ENCODE assay signal across 36 cellular contexts in genomic region chr2:181643158-181643557, GRCh38. TPM values are rescaled to one million over a fixed set of nuclear protein-coding genes. Genes with fewer than 3 reads are reported as not detected.
"Had no signal": no experiment of that assay in that cellular context is flagged by ENCODE, and none has a peak within 500 bp of the region (broad histone marks: within the 10 kb centered on the region; RNA-seq: fewer than 3 reads in every experiment).

No MANE protein-coding gene starts in this region.

- H3K36me3 Mint-ChIP-seq: activated CD8-positive, alpha-beta memory T cell treated with anti-CD3 and anti-CD28 coated beads, Interleukin-2, amount 10 ng/mL, durations not matched to agents 7 days and 5 days; activated naive CD8-positive, alpha-beta T cell treated with anti-CD3 and anti-CD28 coated beads for 36 hours had no signal

- H3K27ac ChIP-seq: brain microvascular endothelial cell, Peyer's patch, SJSA1, VCaP had no signal

- H3K27me3 ChIP-seq: Peyer's patch, SJSA1 had no signal

- H3K4me3 Mint-ChIP-seq: activated CD4-positive, alpha-beta memory T cell treated with anti-CD3 and anti-CD28 coated beads, Interleukin-2, amount 10 ng/mL, durations not matched to agents 7 days and 5 days; activated CD8-positive, alpha-beta memory T cell treated with anti-CD3 and anti-CD28 coated beads, Interleukin-2, amount 10 ng/mL, durations not matched to agents 7 days and 5 days; activated naive CD8-positive, alpha-beta T cell treated with anti-CD3 and anti-CD28 coated beads for 36 hours; activated T-cell treated with anti-CD3 and anti-CD28 coated beads, Interleukin-2, amount 50 U/mL, for 72 hours; activated T-helper 17 cell treated with anti-CD3 and anti-CD28 coated beads, Interleukin-2, amount 50 U/mL, for 72 hours had no signal

- DNase-seq: activated CD4-positive, alpha-beta memory T cell treated with anti-CD3 and anti-CD28 coated beads, Interleukin-2, amount 10 ng/mL, durations not matched to agents 7 days and 5 days; activated CD4-positive, alpha-beta T cell treated with anti-CD3 and anti-CD28 coated beads for 1 hour; activated CD4-positive, alpha-beta T cell treated with anti-CD3 and anti-CD28 coated beads for 48 hours; activated CD4-positive, CD25-positive, alpha-beta regulatory T cell; activated CD8-positive, alpha-beta memory T cell treated with anti-CD3 and anti-CD28 coated beads for 24 hours; activated CD8-positive, alpha-beta memory T cell treated with anti-CD3 and anti-CD28 coated beads, Interleukin-2, amount 10 ng/mL, durations not matched to agents 7 days and 5 days; activated CD8-positive, alpha-beta memory T cell treated with anti-CD3 and anti-CD28 coated beads, Interleukin-2, amount 50 U/mL, for 48 hours; activated effector memory CD4-positive, alpha-beta T cell treated with anti-CD3 and anti-CD28 coated beads, Interleukin-2, amount 50 U/mL, for 16 hours; activated naive CD4-positive, alpha-beta T cell; activated naive CD4-positive, alpha-beta T cell treated with anti-CD3 and anti-CD28 coated beads, Interleukin-2, amount 50 U/mL, for 16 hours; activated naive CD8-positive, alpha-beta T cell treated with anti-CD3 and anti-CD28 coated beads for 36 hours; activated T-cell treated with anti-CD3 and anti-CD28 coated beads, Interleukin-2, amount 50 U/mL, for 72 hours; amniotic stem cell; aorta; brain microvascular endothelial cell; central memory CD4-positive, alpha-beta T cell; NCI-H1105 treated with DMSO at 0.1 percent for 48 hours; NCI-H1436; NCI-H1694; NCI-H1930; NCI-H345; NCI-H526 treated with DMSO at 0.1 percent for 48 hours; NK-92 treated with Interleukin-12 subunit alpha and Interleukin-12 subunit beta, amount 100 ng/mL, for 24 hours; PC-3; Peyer's patch; RPMI8226; SHP77 treated with DMSO at 0.1 percent for 48 hours; SW 1271; T-helper 1 cell; T-helper 2 cell; T-helper 9 cell had no signal

- H3K4me1 ChIP-seq: Peyer's patch, SJSA1 had no signal

- H3K36me3 ChIP-seq: brain microvascular endothelial cell, Peyer's patch, SJSA1 had no signal

- H3K4me3 ChIP-seq: Peyer's patch, SJSA1 had no signal

- H3K9me3 ChIP-seq: Peyer's patch, SJSA1 had no signal

- H3K4me1 Mint-ChIP-seq: activated CD4-positive, alpha-beta memory T cell treated with anti-CD3 and anti-CD28 coated beads, Interleukin-2, amount 10 ng/mL, durations not matched to agents 7 days and 5 days; activated CD8-positive, alpha-beta memory T cell treated with anti-CD3 and anti-CD28 coated beads, Interleukin-2, amount 10 ng/mL, durations not matched to agents 7 days and 5 days; activated naive CD8-positive, alpha-beta T cell treated with anti-CD3 and anti-CD28 coated beads for 36 hours; activated T-helper 17 cell treated with anti-CD3 and anti-CD28 coated beads, Interleukin-2, amount 50 U/mL, for 72 hours had no signal

- H3K9me3 Mint-ChIP-seq: activated CD4-positive, alpha-beta memory T cell treated with anti-CD3 and anti-CD28 coated beads, Interleukin-2, amount 10 ng/mL, durations not matched to agents 7 days and 5 days; activated naive CD8-positive, alpha-beta T cell treated with anti-CD3 and anti-CD28 coated beads for 36 hours; activated T-cell treated with anti-CD3 and anti-CD28 coated beads, Interleukin-2, amount 50 U/mL, for 72 hours; activated T-helper 17 cell treated with anti-CD3 and anti-CD28 coated beads, Interleukin-2, amount 50 U/mL, for 72 hours had no signal

- H3K27ac Mint-ChIP-seq: activated CD4-positive, alpha-beta memory T cell treated with anti-CD3 and anti-CD28 coated beads, Interleukin-2, amount 10 ng/mL, durations not matched to agents 7 days and 5 days; activated CD8-positive, alpha-beta memory T cell treated with anti-CD3 and anti-CD28 coated beads, Interleukin-2, amount 10 ng/mL, durations not matched to agents 7 days and 5 days; activated naive CD8-positive, alpha-beta T cell treated with anti-CD3 and anti-CD28 coated beads for 36 hours; activated T-cell treated with anti-CD3 and anti-CD28 coated beads, Interleukin-2, amount 50 U/mL, for 72 hours; activated T-helper 17 cell treated with anti-CD3 and anti-CD28 coated beads, Interleukin-2, amount 50 U/mL, for 72 hours had no signal

RNA-seq across cellular contexts. Expression of gene CERKL, which starts 13.7 kb away (rescaled TPM):
- total RNA-seq: activated CD8-positive, alpha-beta memory T cell treated with anti-CD3 and anti-CD28 coated beads, Interleukin-2, amount 10 ng/mL, durations not matched to agents 7 days and 5 days; activated T-helper 17 cell treated with anti-CD3 and anti-CD28 coated beads, Interleukin-2, amount 50 U/mL, for 72 hours; aorta; NCI-H460 had no signal

RNA-seq across cellular contexts. Expression of gene NEUROD1, which starts 37.2 kb away (rescaled TPM):
- total RNA-seq: activated CD4-positive, alpha-beta memory T cell treated with anti-CD3 and anti-CD28 coated beads, Interleukin-2, amount 10 ng/mL, durations not matched to agents 7 days and 5 days; activated CD8-positive, alpha-beta memory T cell treated with anti-CD3 and anti-CD28 coated beads, Interleukin-2, amount 10 ng/mL, durations not matched to agents 7 days and 5 days; activated T-cell treated with anti-CD3 and anti-CD28 coated beads, Interleukin-2, amount 50 U/mL, for 72 hours; activated T-helper 17 cell treated with anti-CD3 and anti-CD28 coated beads, Interleukin-2, amount 50 U/mL, for 72 hours; aorta; MCF 10A; NCI-H460; PC-3; SJSA1 had no signal
